ENCODE assay signal across 14 cellular contexts in genomic region chr1:203152158-203153034, GRCh38. TPM values are rescaled to one million over a fixed set of nuclear protein-coding genes. Genes with fewer than 3 reads are reported as not detected.
A peak's percentile ranks its signal among the peaks of the same experiment; 100 is the strongest.
DNase-seq lines count a peak whose midpoint lies in the region; ATAC-seq, FAIRE-seq and TF ChIP-seq lines count a peak whose summit lies in the region.
"Had no signal": no experiment of that assay in that cellular context is flagged by ENCODE, and none has a peak within 500 bp of the region (broad histone marks: within the 10 kb centered on the region; RNA-seq: fewer than 3 reads in every experiment).

No MANE protein-coding gene starts in this region.

- no peaks in the 10 kb centered on the region for H3K27me3 ChIP-seq in PC-3 (ENCODE audit: low read length)
- H3K27me3 ChIP-seq in H1 (replicated peaks in 1 of 4; ENCODE audit: control insufficient read depth in 3 of 4, extremely low read depth in 1 of 4, insufficient read depth in 3 of 4, low read length in 3 of 4) = no peaks in the 10 kb centered on the region; a peak in 1 of 7 replicates
- no peaks in the 10 kb centered on the region for H3K27me3 ChIP-seq in pancreas
- H3K27me3 ChIP-seq: tibial nerve had no signal

- no peak overlapping the region for H3K23ac ChIP-seq in H1 (ENCODE audit: insufficient read length)

- no peaks in the 10 kb centered on the region for H3K79me1 ChIP-seq in H1 (ENCODE audit: low read depth, low read length)

- no peaks in the 10 kb centered on the region for H3K9me3 ChIP-seq in PC-3 (ENCODE audit: low read length)
- H3K9me3 ChIP-seq in H1 (ENCODE audit: insufficient read depth in 2 of 2, low read depth in 1 of 2, low read length in 1 of 2) = no peaks in the 10 kb centered on the region
- H3K9me3 ChIP-seq in pancreas = no peaks in the 10 kb centered on the region
- H3K9me3 ChIP-seq: tibial nerve had no signal

- intact Hi-C loops in PC-3 (cut with micrococcal nuclease) (no loop called here), pancreas (cut with DNase I) (no loop called here)

- no peaks in the 10 kb centered on the region for H4K20me1 ChIP-seq in PC-3 (ENCODE audit: low read length)
- no peaks in the 10 kb centered on the region for H4K20me1 ChIP-seq in H1 (replicated peaks in 1 of 2; ENCODE audit: control insufficient read depth in 1 of 2, insufficient read depth in 2 of 2, low read length in 2 of 2)

- peak overlapping the region; percentile 77; the same call in 1 of the 2 replicates for H2BK5ac ChIP-seq in H1 (ENCODE audit: low read depth, low read length)

- H3K4me1 ChIP-seq in PC-3 (ENCODE audit: insufficient read depth, low read length) (peaks cover 42% of the 10 kb centered on the region), H1 (replicated peaks in 1 of 4; ENCODE audit: control insufficient read depth in 3 of 4, insufficient read depth in 4 of 4, low read length in 3 of 4) (peaks cover 9 to 42% (median 22%) of the 10 kb centered on the region in 4 experiments), pancreas (peaks cover 0 to 7% (median 0%) of the 10 kb centered on the region in 3 donors)

- WGBS in H1 (ENCODE audit: extremely low coverage in 1 of 2, insufficient coverage in 1 of 2, insufficient read length in 1 of 2, insufficient replicate concordance in 2 of 2, low coverage in 1 of 2, low lambda C conversion rate in 2 of 2, missing lambda C conversion rate in 1 of 2), 2 experiments = 65% methylated on average over 10 of the region's 10 CpGs; no CpG with 5 or more reads in 1 of the 2 experiments
- 68 to 72% methylated on average over 9 of the region's 10 CpGs for WGBS in pancreas, 2 donors

- CTCF ChIA-PET in PC-3 (lab: Charles Lee) = interaction anchor here (0.5 kb wide), 1 partner anchor 113 kb away, joined by 4 read pairs; no protein-coding TSS in a partner anchor
- CTCF ChIA-PET in H1 (lab: Charles Lee; ENCODE audit: partially characterized antibody) = interaction anchor here (0.8 to 49.1 kb wide), 13 partner anchors 8 to 104 kb away, joined by 3 to 1071 read pairs (median 7); partner anchors contain the start of genes ADORA1, MYBPH, MYOG and PPFIA4

- H3K79me2 ChIP-seq in PC-3 (ENCODE audit: low read length) (no peaks in the 10 kb centered on the region), H1 (ENCODE audit: control insufficient read depth in 1 of 2, insufficient read depth in 2 of 2, low read length in 2 of 2) (no peaks in the 10 kb centered on the region)

- TF ChIP-seq POLR2A in H1 (IDR thresholded peaks at IDR 0.05; ENCODE audit: control extremely low read depth in 1 of 2, low read depth in 2 of 2, low read length in 2 of 2) = no peak

- DNase-seq in DMS153 (lab: John Stamatoyannopoulos, UW) (peak; percentile 29), DMS153 treated with DMSO at 0.1 percent for 48 hours (lab: John Stamatoyannopoulos, UW; ENCODE audit: unreplicated experiment) (no peak), PC-3 (peak; percentile 82), H1 (ENCODE audit: low read depth in 1 of 2, low spot score in 2 of 2) (no peak), renal cortical epithelial cell (ENCODE audit: low read depth) (peak; percentile 98), AML-193 (lab: John Stamatoyannopoulos, UW) (no peak), pancreas (no peak)
- DNase-seq: Kasumi-1 had no signal

- peak overlapping the region; percentile 39; the same call in 1 of the 2 replicates for H3K18ac ChIP-seq in H1 (ENCODE audit: extremely low read depth, low read length)

- no peaks in the 10 kb centered on the region for H3K9me2 ChIP-seq in PC-3 (replicated peaks; ENCODE audit: low read length)

- no peak overlapping the region for H4K8ac ChIP-seq in H1 (ENCODE audit: extremely low read depth, insufficient read depth, low read length)

- H3K27ac ChIP-seq in PC-3 (ENCODE audit: low read length) = peak overlapping the region; percentile 64
- no peak overlapping the region for H3K27ac ChIP-seq in H1 (ENCODE audit: low read depth, low read length)
- H3K27ac ChIP-seq in pancreas = peak overlapping the region in 2 of 4 donors; percentile 30 to 41
- H3K27ac ChIP-seq: tibial nerve had no signal

- ATAC-seq in PC-3 = peak; percentile 76
- ATAC-seq in pancreas = no peak
- no peak for ATAC-seq in GM19397 (IDR thresholded peaks at IDR 0.05; ENCODE audit: unreplicated experiment)
- ATAC-seq: activated T-helper 17 cell treated with anti-CD3 and anti-CD28 coated beads, Interleukin-2, amount 50 U/mL, for 72 hours had no signal

- no peak overlapping the region for H4K5ac ChIP-seq in H1 (ENCODE audit: insufficient read length, low read depth, low read length)

- H3K4me2 ChIP-seq in PC-3 (ENCODE audit: low read length) (peak overlapping the region; percentile 52), H1 (ENCODE audit: insufficient read depth in 1 of 2, low read depth in 2 of 2, low read length in 2 of 2) (no peak overlapping the region; a peak in 1 of 4 replicates)

- H3K9ac ChIP-seq in PC-3 (ENCODE audit: low read length) (no peak overlapping the region), H1 (replicated peaks in 1 of 4; ENCODE audit: extremely low read depth in 1 of 4, low read depth in 3 of 4, low read length in 3 of 4) (peak overlapping the region in 1 of 4 experiments; percentile 10; a peak in 1 of 7 replicates)

- peaks cover 4% of the 10 kb centered on the region for H3F3A ChIP-seq in PC-3 (ENCODE audit: low read length, unreplicated experiment)

- no peak overlapping the region for H2BK120ac ChIP-seq in H1 (replicated peaks; ENCODE audit: low read depth, low read length)

- FAIRE-seq in H1 (lab: Jason Lieb, UNC) (no peak), pancreas (lab: Jason Lieb, UNC) (no peak)
- FAIRE-seq: A204.1, GM19239 had no signal

- peak overlapping the region; percentile 94 for H2BK20ac ChIP-seq in H1 (ENCODE audit: low read length)

- no peak overlapping the region; the same call in 1 of the 2 replicates for H2BK12ac ChIP-seq in H1 (ENCODE audit: low read depth, low read length)

- no TSS peak for BruUV-seq in PC-3 (replicated peaks; lab: Mats Ljungman, UMichigan)

- H2AK5ac ChIP-seq in H1 (ENCODE audit: low read depth, low read length) = no peak overlapping the region

- H2AFZ ChIP-seq in PC-3 (ENCODE audit: low read length) (no peak overlapping the region), H1 (ENCODE audit: low read length) (no peak overlapping the region)

- peak overlapping the region; percentile 81; the same call in 1 of the 2 replicates for H2BK15ac ChIP-seq in H1 (ENCODE audit: low read length)

- no peak overlapping the region for H4K91ac ChIP-seq in H1 (replicated peaks; ENCODE audit: insufficient read length, low read length)

- no peak for TF ChIP-seq CTCF in PC-3 (conservative IDR thresholded peaks at IDR 0.05; ENCODE audit: low read depth, low read length)
- TF ChIP-seq CTCF in H1 (IDR thresholded peaks at IDR 0.05; ENCODE audit: control extremely low read depth in 1 of 3, insufficient read depth in 1 of 3, low read depth in 1 of 3, low read length in 3 of 3) = no peak
- TF ChIP-seq CTCF in pancreas (IDR thresholded peaks at IDR 0.05) = no peak

- TF ChIP-seq RAD21 in H1 (IDR thresholded peaks at IDR 0.05 in 1 of 2, conservative IDR thresholded peaks at IDR 0.05 in 1 of 2; ENCODE audit: low read depth in 2 of 2, low read length in 2 of 2) = no peak

- H3K4me3 ChIP-seq in PC-3 (ENCODE audit: low read length) (no peak overlapping the region), H1 (ENCODE audit: extremely low read depth in 1 of 4, insufficient read depth in 2 of 4, low read depth in 3 of 4, low read length in 4 of 4) (no peak overlapping the region), pancreas (no peak overlapping the region)
- H3K4me3 ChIP-seq: tibial nerve had no signal

- no peak for TF ChIP-seq EP300 in H1 (IDR thresholded peaks at IDR 0.05; ENCODE audit: borderline replicate concordance in 1 of 2, low read depth in 2 of 2, low read length in 2 of 2)

- H3K4ac ChIP-seq in H1 (replicated peaks; ENCODE audit: insufficient read length, low read depth, low read length) = no peak overlapping the region

- H3K23me2 ChIP-seq in H1 (ENCODE audit: low read depth, low read length) = no peaks in the 10 kb centered on the region

- H3K36me3 ChIP-seq in PC-3 (ENCODE audit: low read depth, low read length) (no peaks in the 10 kb centered on the region), H1 (ENCODE audit: control insufficient read depth in 2 of 4, insufficient read depth in 4 of 4, low read length in 3 of 4) (no peaks in the 10 kb centered on the region), pancreas (no peaks in the 10 kb centered on the region)
- H3K36me3 ChIP-seq: tibial nerve had no signal

- no peak overlapping the region for H3K14ac ChIP-seq in H1 (ENCODE audit: insufficient read length)

- POLR2A ChIA-PET in PC-3 (lab: Charles Lee; ENCODE audit: unreplicated experiment) = interaction anchor here (0.6 kb wide), 1 partner anchor 117 kb away, joined by 4 read pairs; no protein-coding TSS in a partner anchor
- POLR2A ChIA-PET in H1 (lab: Charles Lee; ENCODE audit: partially characterized antibody) = interaction anchor here (0.7 kb wide), 1 partner anchor 33 kb away, joined by 3 read pairs; no protein-coding TSS in a partner anchor

- no peak overlapping the region for H3K56ac ChIP-seq in H1 (replicated peaks; ENCODE audit: insufficient read length, low read depth, low read length)

RNA-seq across cellular contexts. Expression of gene MYBPH, which starts 23.2 kb away (rescaled TPM):
- total RNA-seq in PC-3 (2014; rRNA removed) (not detected in 2 replicates), renal cortical epithelial cell (not detected in 2 replicates), pancreas (not detected)
- total RNA-seq in H1 (2021; fragmentation: NEBNext Ultra II Directional; extraction: Animal tissue kit (Norgen Biotek cat#: 25700)) = not detected in 2 replicates
- polyA plus RNA-seq in H1 (2011; rRNA removed) (not detected in 2 replicates), pancreas (not detected)
- polyA plus RNA-seq in H1 (2011; cell fraction: cytosol; rRNA removed) = not detected
- polyA plus RNA-seq in H1 (2011; cell fraction: nucleus; rRNA removed) = not detected
- not detected in 4 replicates for polyA plus RNA-seq in H1 (2012, experiment 1 of 2)
- polyA plus RNA-seq in H1 (2012, experiment 2 of 2) = not detected
- not detected for polyA plus RNA-seq in H1 (2013, experiment 1 of 2)
- polyA plus RNA-seq in H1 (2013, experiment 2 of 2) = not detected
- polyA minus RNA-seq in H1 (2011; rRNA and poly(A)+ RNA removed) = not detected in 2 replicates
- not detected for polyA minus RNA-seq in H1 (2011; cell fraction: cytosol; rRNA and poly(A)+ RNA removed)
- not detected for polyA minus RNA-seq in H1 (2011; cell fraction: nucleus; rRNA and poly(A)+ RNA removed)
- total RNA-seq: activated T-helper 17 cell treated with anti-CD3 and anti-CD28 coated beads, Interleukin-2, amount 50 U/mL, for 72 hours; OCI-LY7; tibial nerve had no signal

RNA-seq across cellular contexts. Expression of gene ADORA1, which starts 24.9 kb away (rescaled TPM):
- total RNA-seq in PC-3 (2014; rRNA removed) (1.4 and 3.9 TPM in 2 replicates), renal cortical epithelial cell (4.2 and 54.7 TPM in 2 replicates), pancreas (10 to 100 TPM in 3 of 6 donors, 1 to 10 TPM in 3; 8.1 to 19.3 (median 12.7) TPM)
- total RNA-seq in H1 (2021; fragmentation: NEBNext Ultra II Directional; extraction: Animal tissue kit (Norgen Biotek cat#: 25700)) = 3.3 and 3.5 TPM in 2 replicates
- polyA plus RNA-seq in H1 (2011; rRNA removed) (6.7 and 12.2 TPM in 2 replicates), pancreas (10 to 100 TPM; 14.8 to 19.7 TPM)
- polyA plus RNA-seq in H1 (2011; cell fraction: cytosol; rRNA removed) = 3.4 TPM
- polyA plus RNA-seq in H1 (2011; cell fraction: nucleus; rRNA removed) = 6.7 TPM
- polyA plus RNA-seq in H1 (2012, experiment 1 of 2) = 1.7 to 4.4 TPM (median 3.6 TPM) in 4 replicates
- 4.7 TPM for polyA plus RNA-seq in H1 (2012, experiment 2 of 2)
- polyA plus RNA-seq in H1 (2013, experiment 1 of 2) = 4.9 TPM
- 6.0 TPM for polyA plus RNA-seq in H1 (2013, experiment 2 of 2)
- polyA minus RNA-seq in H1 (2011; rRNA and poly(A)+ RNA removed) = 4.0 and 6.8 TPM in 2 replicates
- 2.0 TPM for polyA minus RNA-seq in H1 (2011; cell fraction: cytosol; rRNA and poly(A)+ RNA removed)
- 3.7 TPM for polyA minus RNA-seq in H1 (2011; cell fraction: nucleus; rRNA and poly(A)+ RNA removed)
- total RNA-seq: activated T-helper 17 cell treated with anti-CD3 and anti-CD28 coated beads, Interleukin-2, amount 50 U/mL, for 72 hours; OCI-LY7 had no signal

RNA-seq across cellular contexts. Expression of gene CHI3L1, which starts 34.1 kb away (rescaled TPM):
- total RNA-seq in PC-3 (2014; rRNA removed) = not detected in 2 replicates
- not detected in 2 replicates for total RNA-seq in H1 (2021; fragmentation: NEBNext Ultra II Directional; extraction: Animal tissue kit (Norgen Biotek cat#: 25700))
- polyA plus RNA-seq in H1 (2011; rRNA removed) = 0.57 and 1.0 TPM in 2 replicates
- 0.66 TPM for polyA plus RNA-seq in H1 (2011; cell fraction: cytosol; rRNA removed)
- polyA plus RNA-seq in H1 (2011; cell fraction: nucleus; rRNA removed) = 2.8 TPM
- polyA plus RNA-seq in H1 (2012, experiment 1 of 2) = 0.30 to 1.2 TPM (median 0.59 TPM) in 4 replicates
- polyA plus RNA-seq in H1 (2012, experiment 2 of 2) = 0.12 TPM
- polyA plus RNA-seq in H1 (2013, experiment 1 of 2) = 0.14 TPM
- 0.13 TPM for polyA plus RNA-seq in H1 (2013, experiment 2 of 2)
- polyA minus RNA-seq in H1 (2011; rRNA and poly(A)+ RNA removed) = 0.37 TPM in 1 of 2 replicates, not detected in the other
- polyA minus RNA-seq in H1 (2011; cell fraction: cytosol; rRNA and poly(A)+ RNA removed) = not detected
- not detected for polyA minus RNA-seq in H1 (2011; cell fraction: nucleus; rRNA and poly(A)+ RNA removed)
- 0.10 and 0.69 TPM in 2 replicates for total RNA-seq in renal cortical epithelial cell
- 10 to 100 TPM in 2 of 6 donors, 1 to 10 TPM in 4; 1.7 to 12.1 (median 7.9) TPM for total RNA-seq in pancreas
- 10 to 100 TPM in 1 of 2 donors, 1 to 10 TPM in 1; 3.2 to 11.0 TPM for polyA plus RNA-seq in pancreas
- total RNA-seq: activated T-helper 17 cell treated with anti-CD3 and anti-CD28 coated beads, Interleukin-2, amount 50 U/mL, for 72 hours; OCI-LY7 had no signal

Comparison
In these comparisons a context has a peak if more than half of its experiments do, and no peak if none do; other contexts are left out.
1. DNase-seq: peak in DMS153 (single experiment), PC-3 (single experiment) and renal cortical epithelial cell (single experiment); none in DMS153 treated with DMSO at 0.1 percent for 48 hours (single experiment), H1 (0 of 2), AML-193 (0 of 2) and pancreas (0 of 6).